Comparison of ENCODE assay signal across 27 cellular contexts in genomic region chr9:6563036-6563435, GRCh38.
DNase-seq lines count a peak whose midpoint lies in the region; ATAC-seq and TF ChIP-seq lines count a peak whose summit lies in the region.
"Had no signal": no experiment of that assay in that cellular context is flagged by ENCODE, and none has a peak within 500 bp of the region (broad histone marks: within the 10 kb centered on the region; RNA-seq: fewer than 3 reads in every experiment).

No MANE protein-coding gene starts in this region.

- H4K20me1 ChIP-seq in mammary epithelial cell (ENCODE audit: insufficient read depth, low read length) (no peaks in the 10 kb centered on the region), MM.1S (ENCODE audit: insufficient read depth, low read length) (no peaks in the 10 kb centered on the region; the same call in 1 of the 2 replicates)

- H3K36me3 ChIP-seq in mammary epithelial cell (ENCODE audit: insufficient read depth, low read length) (no peaks in the 10 kb centered on the region), lung (ENCODE audit: control insufficient read depth in 2 of 2, insufficient read depth in 2 of 2, low read length in 2 of 2) (no peaks in the 10 kb centered on the region), MM.1S (replicated peaks; ENCODE audit: insufficient read depth, low read length) (no peaks in the 10 kb centered on the region; the same call in none of the 2 replicates)
- H3K36me3 ChIP-seq: thoracic aorta, vagina had no signal

- H3K4me3 ChIP-seq in mammary epithelial cell (replicated peaks in 1 of 3; ENCODE audit: insufficient read depth in 1 of 3, low read depth in 2 of 3, low read length in 3 of 3), result no peak overlapping the region
- no peak overlapping the region for H3K4me3 ChIP-seq in lung
- no peak overlapping the region for H3K4me3 ChIP-seq in MM.1S (ENCODE audit: low read length)
- H3K4me3 ChIP-seq: A549, body of pancreas, SK-N-MC, skin epidermis, thoracic aorta, vagina had no signal

- no peaks in the 10 kb centered on the region for H3F3A ChIP-seq in MM.1S (ENCODE audit: insufficient read depth, low read length)

- H2AFZ ChIP-seq in mammary epithelial cell (ENCODE audit: low read depth, low read length) (peak overlapping the region; percentile 79), MM.1S (ENCODE audit: low read length) (no peak overlapping the region)

- ATAC-seq in left cardiac atrium, result no peak
- ATAC-seq in lung (ENCODE audit: insufficient read depth, low FRiP score), result peak; percentile 23
- no peak for ATAC-seq in HG03439 (IDR thresholded peaks at IDR 0.05; ENCODE audit: unreplicated experiment)
- ATAC-seq in stimulated activated naive CD8-positive, alpha-beta T cell treated with anti-CD3 and anti-CD28 coated beads, Interleukin-15, Interleukin-2, amounts not matched to agents 100 U/mL and 50 U/mL, for 24 hours, result no peak
- ATAC-seq: A549; body of pancreas; left colon; naive thymus-derived CD4-positive, alpha-beta T cell had no signal

- H3K27me3 ChIP-seq in mammary epithelial cell (ENCODE audit: insufficient read depth, low read length) (no peaks in the 10 kb centered on the region), lung (ENCODE audit: control insufficient read depth, insufficient read depth) (no peaks in the 10 kb centered on the region), MM.1S (replicated peaks; ENCODE audit: insufficient read depth, low read length) (no peaks in the 10 kb centered on the region)
- H3K27me3 ChIP-seq: body of pancreas, vagina had no signal

- CTCF ChIA-PET in mammary epithelial cell (lab: Charles Lee; ENCODE audit: low non-redundant PET), result no interaction called here

- BruUV-seq in mammary epithelial cell (replicated peaks; lab: Mats Ljungman, UMichigan), result no TSS peak

- H3K4me1 ChIP-seq in mammary epithelial cell (ENCODE audit: insufficient read depth, low read length), result peaks cover 39% of the 10 kb centered on the region
- peaks cover 0 to 3% of the 10 kb centered on the region in 2 donors for H3K4me1 ChIP-seq in lung (ENCODE audit: control insufficient read depth in 2 of 2, insufficient read depth in 2 of 2, low read length in 2 of 2)
- H3K4me1 ChIP-seq in MM.1S (ENCODE audit: low read length), result no peaks in the 10 kb centered on the region
- H3K4me1 ChIP-seq: body of pancreas had no signal

- 100% methylated on average over 5 of the region's 7 CpGs for WGBS in mammary epithelial cell (ENCODE audit: low coverage, missing lambda C conversion rate)
- WGBS in lung, 2 donors, result 78% methylated on average over 7 of the region's 7 CpGs

- in situ Hi-C loops in mammary epithelial cell (cut with MboI; ENCODE audit: low sequenced_read_pairs in 2 of 2), result loop anchor here in 1 of 2 donors (10.0 kb wide), 1 partner anchor 208 kb away; no protein-coding TSS in a partner anchor

- DNase-seq in left cardiac atrium (peak; percentile 55), cardiac septum (ENCODE audit: low spot score) (no peak), mammary epithelial cell (no peak), lung (ENCODE audit: low spot score) (peak; percentile 33), MM.1S (no peak), SKM-1 treated with dmso at 0.1 percent for 144 hours (lab: John Stamatoyannopoulos, UW; ENCODE audit: unreplicated experiment) (no peak)
- DNase-seq in stimulated activated naive CD8-positive, alpha-beta T cell treated with anti-CD3 and anti-CD28 coated beads, Interleukin-15, Interleukin-2, amounts not matched to agents 100 U/mL and 50 U/mL, for 24 hours, result no peak
- DNase-seq: activated CD4-positive, alpha-beta T cell treated with anti-CD3 and anti-CD28 coated beads, Interleukin-2, amount 50 U/mL, for 1 hour; activated naive CD4-positive, alpha-beta T cell; activated T-cell treated with anti-CD3 and anti-CD28 coated beads, Interleukin-2, amount 50 U/mL, for 48 hours; body of pancreas; DMS153; effector CD8-positive, alpha-beta T cell; foreskin melanocyte; left colon; naive thymus-derived CD4-positive, alpha-beta T cell; NCI-H1092; NCI-H187; NCI-H526; RPMI8226 had no signal

- TF ChIP-seq CTCF in mammary epithelial cell (conservative IDR thresholded peaks at IDR 0.05 in 1 of 2, IDR thresholded peaks at IDR 0.05 in 1 of 2; ENCODE audit: extremely low read depth in 1 of 2, insufficient read depth in 1 of 2, low read depth in 1 of 2, low read length in 2 of 2) (no peak), lung (IDR thresholded peaks at IDR 0.05; ENCODE audit: control extremely low read depth, extremely low read depth) (no peak), MM.1S (IDR thresholded peaks at IDR 0.05; ENCODE audit: low read length) (no peak)

- no peaks in the 10 kb centered on the region for H3K9me2 ChIP-seq in MM.1S (replicated peaks; ENCODE audit: insufficient read depth, low read length)

- H3K9me3 ChIP-seq in mammary epithelial cell (replicated peaks; ENCODE audit: insufficient read depth, low read length) (no peaks in the 10 kb centered on the region), lung (ENCODE audit: control insufficient read depth in 2 of 2, insufficient read depth in 1 of 2, low read length in 1 of 2) (no peaks in the 10 kb centered on the region), MM.1S (replicated peaks; ENCODE audit: insufficient read depth, low read length) (no peaks in the 10 kb centered on the region)
- H3K9me3 ChIP-seq: A549, body of pancreas, thoracic aorta, vagina had no signal

- dilution Hi-C loops in mammary epithelial cell (cut with HindIII; ENCODE audit: low sequenced_read_pairs), result no loop called here

- H3K9ac ChIP-seq in mammary epithelial cell (ENCODE audit: insufficient read depth, low read length) (no peak overlapping the region), MM.1S (ENCODE audit: low read length) (no peak overlapping the region)

- H3K79me2 ChIP-seq in mammary epithelial cell (ENCODE audit: insufficient read depth, low read length) (no peaks in the 10 kb centered on the region), MM.1S (ENCODE audit: low read length) (no peaks in the 10 kb centered on the region)

- H3K27ac ChIP-seq in mammary epithelial cell (ENCODE audit: insufficient read depth, low read depth, low read length), result no peak overlapping the region
- H3K27ac ChIP-seq in lung (ENCODE audit: low read depth in 1 of 2, low read length in 1 of 2), result no peak overlapping the region
- no peak overlapping the region for H3K27ac ChIP-seq in MM.1S (ENCODE audit: low read length)
- H3K27ac ChIP-seq: body of pancreas, SK-N-MC, thoracic aorta, vagina, VCaP had no signal

- H3K4me2 ChIP-seq in mammary epithelial cell (ENCODE audit: insufficient read depth, low read depth, low read length), result no peak overlapping the region
- H3K4me2 ChIP-seq in MM.1S (ENCODE audit: low read depth, low read length), result no peak overlapping the region
- H3K4me2 ChIP-seq: A549 had no signal

- intact Hi-C loops in left cardiac atrium (cut with DNase I) (no loop called here), cardiac septum (cut with DNase I) (no loop called here), mammary epithelial cell (cut with micrococcal nuclease) (loop anchor here (10.0 kb wide), 1 partner anchor 678 kb away; no protein-coding TSS in a partner anchor)

Comparison
In these comparisons a context has a peak if more than half of its experiments do, and no peak if none do; other contexts are left out.
1. DNase-seq: peak in left cardiac atrium (single experiment) and lung (single experiment); none in cardiac septum (single experiment), mammary epithelial cell (single experiment), stimulated activated naive CD8-positive, alpha-beta T cell treated with anti-CD3 and anti-CD28 coated beads, Interleukin-15, Interleukin-2, amounts not matched to agents 100 U/mL and 50 U/mL, for 24 hours (single experiment), MM.1S (single experiment) and SKM-1 treated with dmso at 0.1 percent for 144 hours (single experiment).